9 cellular contexts compared by ENCODE assay signal in genomic region chr9:14190240-14190639, GRCh38.
"Had no signal": no experiment of that assay in that cellular context is flagged by ENCODE, and none has a peak within 500 bp of the region (broad histone marks: within the 10 kb centered on the region; RNA-seq: fewer than 3 reads in every experiment).

No MANE protein-coding gene starts in this region.

- H3K36me3 Mint-ChIP-seq: IgD-negative memory B cell had no signal

- H3K27ac ChIP-seq: GM23248, HL-60, KMS-11 had no signal

- FAIRE-seq: HepG2 had no signal

- H3K4me1 Mint-ChIP-seq: IgD-negative memory B cell had no signal

- H3K27ac Mint-ChIP-seq: IgD-negative memory B cell had no signal

- H3K27me3 Mint-ChIP-seq: IgD-negative memory B cell had no signal

- H3K4me2 ChIP-seq: KMS-11 had no signal

- ATAC-seq: HepG2 had no signal

- H3K9me3 ChIP-seq: HAP-1 had no signal

- H3K4me3 ChIP-seq: GM23248, HAP-1 had no signal

- H3K9me3 Mint-ChIP-seq: IgD-negative memory B cell had no signal

- DNase-seq: GOT3, H7, KBM-7 had no signal

- H3K4me3 Mint-ChIP-seq: IgD-negative memory B cell had no signal
